In the genomic region with DNA sequence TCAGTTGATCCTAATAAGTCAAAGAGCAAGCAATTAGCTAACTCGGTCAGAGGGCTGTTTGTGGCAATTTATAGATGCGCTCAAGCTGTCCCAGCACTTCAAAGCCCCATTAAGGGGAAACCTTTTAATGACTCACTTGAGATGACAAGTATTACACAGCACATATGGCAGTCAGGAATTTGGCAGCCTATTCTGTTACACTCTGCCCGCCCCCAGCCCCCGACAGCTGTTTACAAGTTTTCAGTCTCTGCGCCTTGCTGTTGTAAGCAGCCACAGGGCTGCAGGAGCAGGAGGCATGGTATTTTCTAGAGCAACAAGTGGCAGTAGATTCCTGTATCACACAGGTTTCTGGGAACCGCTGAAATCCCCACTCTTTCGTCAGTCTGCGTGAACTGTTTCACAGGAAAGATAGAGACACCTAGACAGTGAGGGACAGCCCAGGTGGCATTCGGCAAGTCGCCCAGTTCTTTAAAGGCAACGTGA, we compare ENCODE assay signal across 11 cellular contexts.
A peak's percentile ranks its signal among the peaks of the same experiment; 100 is the strongest.
DNase-seq lines count a peak whose midpoint lies in the region; ATAC-seq and TF ChIP-seq lines count a peak whose summit lies in the region.
"Had no signal": no experiment of that assay in that cellular context is flagged by ENCODE, and none has a peak within 500 bp of the region (broad histone marks: within the 10 kb centered on the region; RNA-seq: fewer than 3 reads in every experiment).

No MANE protein-coding gene starts in this region.

- H3K36me3 ChIP-seq in psoas muscle (ENCODE audit: insufficient read depth in 1 of 2, low read depth in 1 of 2) = no peaks in the 10 kb centered on the region

- H3K27ac Mint-ChIP-seq in endothelial cell (ENCODE audit: unreplicated experiment) = peak overlapping the region; percentile 16
- H3K27ac Mint-ChIP-seq: stimulated activated naive B cell treated with anti-CD40 and anti-IgM and Interleukin-4, amounts not matched to agents 10 μg/mL and 1 μg/mL and 100 μg/mL, for 72 hours had no signal

- no peaks in the 10 kb centered on the region for H3K9me3 Mint-ChIP-seq in endothelial cell (ENCODE audit: unreplicated experiment)
- H3K9me3 Mint-ChIP-seq: stimulated activated naive B cell treated with anti-CD40 and anti-IgM and Interleukin-4, amounts not matched to agents 10 μg/mL and 1 μg/mL and 100 μg/mL, for 72 hours had no signal

- no peaks in the 10 kb centered on the region for H3K9me3 ChIP-seq in psoas muscle

- TF ChIP-seq CTCF in endothelial cell (IDR thresholded peaks at IDR 0.05; ENCODE audit: unreplicated experiment) = no peak
- no peak for TF ChIP-seq CTCF in psoas muscle (IDR thresholded peaks at IDR 0.05)

- no peaks in the 10 kb centered on the region for H3K36me3 Mint-ChIP-seq in endothelial cell (ENCODE audit: low read depth, unreplicated experiment)

- TF ChIP-seq POLR2A in erythroblast (IDR thresholded peaks at IDR 0.05; ENCODE audit: low read length) = no peak

- no peak overlapping the region for H3K4me3 Mint-ChIP-seq in endothelial cell (ENCODE audit: unreplicated experiment)
- H3K4me3 Mint-ChIP-seq: stimulated activated naive B cell treated with anti-CD40 and anti-IgM and Interleukin-4, amounts not matched to agents 10 μg/mL and 1 μg/mL and 100 μg/mL, for 72 hours had no signal

- peak; percentile 78 to 92 (median 85) for ATAC-seq in psoas muscle
- ATAC-seq: stimulated activated naive B cell treated with anti-CD40 and anti-IgM and Interleukin-4, amounts not matched to agents 10 μg/mL and 1 μg/mL and 100 μg/mL, for 72 hours had no signal

- H3K4me3 ChIP-seq in psoas muscle = no peak overlapping the region

- H3K4me1 Mint-ChIP-seq in endothelial cell (ENCODE audit: unreplicated experiment) = peaks cover 36% of the 10 kb centered on the region

- H3K27me3 ChIP-seq in psoas muscle (ENCODE audit: insufficient read depth in 3 of 3, low read length in 2 of 3) = peaks cover 0 to 3% (median 0%) of the 10 kb centered on the region in 3 donors

- DNase-seq in GM04504 (ENCODE audit: low read depth) (peak; percentile 33), NCI-H2171 (lab: John Stamatoyannopoulos, UW) (peak; percentile 91), endothelial cell (ENCODE audit: low spot score) (no peak), psoas muscle (peak in 1 of 2 donors; percentile 30), erythroblast (lab: John Stamatoyannopoulos, UW) (no peak), LoVo (ENCODE audit: low spot score) (no peak), inferior parietal cortex (ENCODE audit: extremely low spot score) (no peak)
- DNase-seq in stimulated activated CD4-positive, alpha-beta T cell treated with anti-CD3 and anti-CD28 coated beads, Interleukin-2, amount 100 ng/mL, for 24 hours = no peak
- DNase-seq: occipital lobe; stimulated activated naive B cell treated with anti-CD40 and anti-IgM and Interleukin-4, amounts not matched to agents 10 μg/mL and 1 μg/mL and 100 μg/mL, for 72 hours had no signal

- peaks cover 13% of the 10 kb centered on the region for H3K4me1 ChIP-seq in psoas muscle

- H3K27ac ChIP-seq in psoas muscle = no peak overlapping the region
- H3K27ac ChIP-seq: epithelial cell of prostate had no signal

- no peaks in the 10 kb centered on the region for H3K27me3 Mint-ChIP-seq in endothelial cell (ENCODE audit: unreplicated experiment)
- H3K27me3 Mint-ChIP-seq: stimulated activated naive B cell treated with anti-CD40 and anti-IgM and Interleukin-4, amounts not matched to agents 10 μg/mL and 1 μg/mL and 100 μg/mL, for 72 hours had no signal

- WGBS in psoas muscle, 3 donors = 29 to 48% (median 35%) methylated on average over 11 of the region's 11 CpGs

- intact Hi-C loops in psoas muscle (cut with DNase I) = no loop called here

Comparison
In these comparisons a context has a peak if more than half of its experiments do, and no peak if none do; other contexts are left out.
1. DNase-seq: peak in GM04504 (single experiment) and NCI-H2171 (single experiment); none in endothelial cell (single experiment), erythroblast (0 of 2), LoVo (single experiment), stimulated activated CD4-positive, alpha-beta T cell treated with anti-CD3 and anti-CD28 coated beads, Interleukin-2, amount 100 ng/mL, for 24 hours (0 of 2) and inferior parietal cortex (single experiment).